Comparison of ENCODE assay signal across 27 cellular contexts in genomic region chr1:73333847-73334503, GRCh38.
DNase-seq lines count a peak whose midpoint lies in the region; ATAC-seq, FAIRE-seq and TF ChIP-seq lines count a peak whose summit lies in the region.
"Had no signal": no experiment of that assay in that cellular context is flagged by ENCODE, and none has a peak within 500 bp of the region (broad histone marks: within the 10 kb centered on the region; RNA-seq: fewer than 3 reads in every experiment).

No MANE protein-coding gene starts in this region.

- ATAC-seq in HepG2 (no peak), right lobe of liver (peak; percentile 66 to 98 (median 88)), GM19328 (IDR thresholded peaks at IDR 0.05; ENCODE audit: unreplicated experiment) (no peak)
- no peak for ATAC-seq in stimulated activated naive B cell treated with anti-CD40 and anti-IgM and Interleukin-4, amounts not matched to agents 10 μg/mL and 1 μg/mL and 100 μg/mL, for 72 hours (replicated peaks)
- ATAC-seq in activated CD4-positive, alpha-beta T cell treated with anti-CD3 and anti-CD28 coated beads for 36 hours = no peak
- ATAC-seq: A549; CD8-positive, alpha-beta T cell; GM12878 had no signal

- no peak for TF ChIP-seq POLR2A in HepG2 (IDR thresholded peaks at IDR 0.05; ENCODE audit: insufficient read depth in 1 of 2, low read depth in 2 of 2, low read length in 2 of 2)
- TF ChIP-seq POLR2A in right lobe of liver (IDR thresholded peaks at IDR 0.05) = no peak

- intact Hi-C loops in HepG2 (cut with micrococcal nuclease; ENCODE audit: unreplicated experiment) = no loop called here
- intact Hi-C loops in right lobe of liver (cut with DNase I) = no loop called here
- intact Hi-C loops in activated CD4-positive, alpha-beta T cell treated with anti-CD3 and anti-CD28 coated beads for 36 hours (cut with DNase I, micrococcal nuclease) = no loop called here

- in situ Hi-C loops in HepG2 (cut with HindIII; ENCODE audit: extremely low pct_ligation_motif_present, low pct_unique_long_range_greater_than_20kb) = no loop called here

- H3K9ac ChIP-seq in liver (ENCODE audit: low read depth in 1 of 2, low read length in 2 of 2) = no peak overlapping the region
- no peak overlapping the region for H3K9ac ChIP-seq in HepG2 (ENCODE audit: insufficient read depth, low read depth, low read length)
- H3K9ac ChIP-seq: BLaER1 treated with 17β-estradiol and CSF1 and Interleukin-3, amounts not matched to agents 10 nM and 100 nM had no signal

- no TSS peak for BruUV-seq in HepG2 (replicated peaks; lab: Mats Ljungman, UMichigan)

- no peaks in the 10 kb centered on the region for H3K27me3 Mint-ChIP-seq in stimulated activated naive B cell treated with anti-CD40 and anti-IgM and Interleukin-4, amounts not matched to agents 10 μg/mL and 1 μg/mL and 100 μg/mL, for 72 hours
- H3K27me3 Mint-ChIP-seq in activated CD4-positive, alpha-beta T cell treated with anti-CD3 and anti-CD28 coated beads for 36 hours = no peaks in the 10 kb centered on the region
- H3K27me3 Mint-ChIP-seq: B cell; CD4-positive, alpha-beta T cell had no signal

- H3K4me1 Mint-ChIP-seq in stimulated activated naive B cell treated with anti-CD40 and anti-IgM and Interleukin-4, amounts not matched to agents 10 μg/mL and 1 μg/mL and 100 μg/mL, for 72 hours = no peaks in the 10 kb centered on the region
- H3K4me1 Mint-ChIP-seq in activated CD4-positive, alpha-beta T cell treated with anti-CD3 and anti-CD28 coated beads for 36 hours = no peaks in the 10 kb centered on the region
- H3K4me1 Mint-ChIP-seq: B cell had no signal

- H3K79me2 ChIP-seq in HepG2 (ENCODE audit: insufficient read depth, low read length) = no peaks in the 10 kb centered on the region

- H3K4me3 ChIP-seq in liver (ENCODE audit: low read depth in 1 of 3, low read length in 3 of 3) = no peak overlapping the region
- no peak overlapping the region for H3K4me3 ChIP-seq in HepG2 (replicated peaks in 1 of 3; ENCODE audit: insufficient read depth in 1 of 3, low read depth in 2 of 3, low read length in 3 of 3)
- H3K4me3 ChIP-seq in right lobe of liver = no peak overlapping the region
- H3K4me3 ChIP-seq: A549; BLaER1 treated with 17β-estradiol and CSF1 and Interleukin-3, amounts not matched to agents 10 nM and 100 nM; GM12878 had no signal

- peaks cover 0 to 3% (median 1%) of the 10 kb centered on the region in 4 donors for H3K9me3 ChIP-seq in liver (ENCODE audit: control insufficient read depth in 4 of 4, low read length in 3 of 4)
- peaks cover 61% of the 10 kb centered on the region for H3K9me3 ChIP-seq in HepG2 (ENCODE audit: low read length)
- no peaks in the 10 kb centered on the region for H3K9me3 ChIP-seq in right lobe of liver
- H3K9me3 ChIP-seq: A549 had no signal

- no peak for DNase-seq in HepG2 (ENCODE audit: low spot score)
- DNase-seq in left kidney (ENCODE audit: low read depth, low spot score) = peak; percentile 6
- no peak for DNase-seq in right lobe of liver
- no peak for DNase-seq in stimulated activated naive B cell treated with anti-CD40 and anti-IgM and Interleukin-4, amounts not matched to agents 10 μg/mL and 1 μg/mL and 100 μg/mL, for 72 hours
- DNase-seq in activated CD4-positive, alpha-beta T cell treated with anti-CD3 and anti-CD28 coated beads for 36 hours = no peak
- no peak for DNase-seq in COLO829 (ENCODE audit: low spot score)
- DNase-seq: AML-193; CD4-positive, alpha-beta T cell; CD8-positive, alpha-beta T cell; COR-L47; DMS 273 treated with DMSO at 0.1 percent for 48 hours; DMS153; DMS53; DMS79; DND-41; EL; GDM1 had no signal

- CTCF ChIA-PET in HepG2 (lab: Yijun Ruan, JAX; ENCODE audit: low intra/inter-chr PET ratio, low total read pairs) = no interaction called here
- CTCF ChIA-PET in activated CD4-positive, alpha-beta T cell treated with anti-CD3 and anti-CD28 coated beads for 36 hours (lab: Charles Lee) = no interaction called here

- TF ChIP-seq RAD21 in liver (IDR thresholded peaks at IDR 0.05) = peak in 1 of 2 donors; percentile 29
- no peak for TF ChIP-seq RAD21 in HepG2 (CRISPR knock-in tag; IDR thresholded peaks at IDR 0.05)

- TF ChIP-seq CTCF in liver (IDR thresholded peaks at IDR 0.05; ENCODE audit: low read depth, low read length, missing input control) (no peak), HepG2 (CRISPR knock-in tag; IDR thresholded peaks at IDR 0.05) (no peak), right lobe of liver (IDR thresholded peaks at IDR 0.05) (no peak)

- H3K36me3 Mint-ChIP-seq in stimulated activated naive B cell treated with anti-CD40 and anti-IgM and Interleukin-4, amounts not matched to agents 10 μg/mL and 1 μg/mL and 100 μg/mL, for 72 hours = peaks cover 0 to 2% of the 10 kb centered on the region in 2 donors
- H3K36me3 Mint-ChIP-seq in activated CD4-positive, alpha-beta T cell treated with anti-CD3 and anti-CD28 coated beads for 36 hours (ENCODE audit: low read depth) = no peaks in the 10 kb centered on the region
- H3K36me3 Mint-ChIP-seq: CD8-positive, alpha-beta T cell had no signal

- H3K27ac Mint-ChIP-seq in stimulated activated naive B cell treated with anti-CD40 and anti-IgM and Interleukin-4, amounts not matched to agents 10 μg/mL and 1 μg/mL and 100 μg/mL, for 72 hours = peak overlapping the region; percentile 14
- no peak overlapping the region for H3K27ac Mint-ChIP-seq in activated CD4-positive, alpha-beta T cell treated with anti-CD3 and anti-CD28 coated beads for 36 hours
- H3K27ac Mint-ChIP-seq: B cell; CD4-positive, alpha-beta T cell; CD8-positive, alpha-beta T cell had no signal

- no peaks in the 10 kb centered on the region for H3K27me3 ChIP-seq in liver (ENCODE audit: control insufficient read depth in 4 of 4, insufficient read depth in 4 of 4, low read length in 3 of 4)
- no peaks in the 10 kb centered on the region for H3K27me3 ChIP-seq in HepG2 (ENCODE audit: control insufficient read depth in 1 of 2, insufficient read depth in 2 of 2, low read length in 2 of 2)
- H3K27me3 ChIP-seq in right lobe of liver = no peaks in the 10 kb centered on the region
- H3K27me3 ChIP-seq: BLaER1 treated with 17β-estradiol and CSF1 and Interleukin-3, amounts not matched to agents 10 nM and 100 nM had no signal

- H3K4me3 Mint-ChIP-seq in stimulated activated naive B cell treated with anti-CD40 and anti-IgM and Interleukin-4, amounts not matched to agents 10 μg/mL and 1 μg/mL and 100 μg/mL, for 72 hours = no peak overlapping the region
- H3K4me3 Mint-ChIP-seq in activated CD4-positive, alpha-beta T cell treated with anti-CD3 and anti-CD28 coated beads for 36 hours = no peak overlapping the region
- H3K4me3 Mint-ChIP-seq: B cell; CD4-positive, alpha-beta T cell; CD8-positive, alpha-beta T cell had no signal

- TF ChIP-seq EP300 in HepG2 (IDR thresholded peaks at IDR 0.05; ENCODE audit: low read depth in 2 of 2, low read length in 2 of 2) (no peak), HepG2 (CRISPR knock-in tag; IDR thresholded peaks at IDR 0.05; ENCODE audit: borderline replicate concordance) (no peak)

- H3K4me1 ChIP-seq in liver (ENCODE audit: control insufficient read depth in 4 of 4, insufficient read depth in 4 of 4, low read length in 3 of 4) (peaks cover 0 to 2% (median 0%) of the 10 kb centered on the region in 4 donors), HepG2 (ENCODE audit: insufficient read depth, low read length) (no peaks in the 10 kb centered on the region), right lobe of liver (peaks cover 0 to 9% (median 0%) of the 10 kb centered on the region in 4 donors)
- H3K4me1 ChIP-seq: A549; BLaER1 treated with 17β-estradiol and CSF1 and Interleukin-3, amounts not matched to agents 10 nM and 100 nM had no signal

- H3K9me3 Mint-ChIP-seq in stimulated activated naive B cell treated with anti-CD40 and anti-IgM and Interleukin-4, amounts not matched to agents 10 μg/mL and 1 μg/mL and 100 μg/mL, for 72 hours = peaks cover 12 to 13% of the 10 kb centered on the region in 2 donors
- H3K9me3 Mint-ChIP-seq in activated CD4-positive, alpha-beta T cell treated with anti-CD3 and anti-CD28 coated beads for 36 hours (ENCODE audit: low read depth) = peaks cover 15% of the 10 kb centered on the region

- FAIRE-seq in HepG2 (lab: Jason Lieb, UNC) = no peak
- FAIRE-seq: A549, GM12878, GM12892, GM18507 had no signal

- POLR2A ChIA-PET in HepG2 (lab: Yijun Ruan, JAX) = no interaction called here
- POLR2A ChIA-PET in activated CD4-positive, alpha-beta T cell treated with anti-CD3 and anti-CD28 coated beads for 36 hours (lab: Charles Lee) = no interaction called here

- H3K36me3 ChIP-seq in liver (ENCODE audit: control insufficient read depth in 4 of 4, insufficient read depth in 3 of 4, low read depth in 1 of 4, low read length in 3 of 4) = no peaks in the 10 kb centered on the region
- no peaks in the 10 kb centered on the region for H3K36me3 ChIP-seq in HepG2 (replicated peaks in 1 of 2; ENCODE audit: control insufficient read depth in 1 of 2, insufficient read depth in 2 of 2, low read length in 2 of 2)
- no peaks in the 10 kb centered on the region for H3K36me3 ChIP-seq in right lobe of liver
- H3K36me3 ChIP-seq: BLaER1 treated with 17β-estradiol and CSF1 and Interleukin-3, amounts not matched to agents 10 nM and 100 nM had no signal

- H3K27ac ChIP-seq in liver (ENCODE audit: low read depth in 1 of 2, low read length in 2 of 2) (no peak overlapping the region), HepG2 (ENCODE audit: extremely low read length, insufficient read depth, low read length) (no peak overlapping the region), right lobe of liver (peak overlapping the region in 1 of 3 donors; percentile 45)
- H3K27ac ChIP-seq: 22Rv1; A549; BLaER1 treated with 17β-estradiol and CSF1 and Interleukin-3, amounts not matched to agents 10 nM and 100 nM; C4-2B had no signal

- no peaks in the 10 kb centered on the region for H4K20me1 ChIP-seq in HepG2 (ENCODE audit: insufficient read depth, low read length)
- H4K20me1 ChIP-seq: BLaER1 treated with 17β-estradiol and CSF1 and Interleukin-3, amounts not matched to agents 10 nM and 100 nM had no signal

- 32% methylated on average over 1 of the region's 1 CpG for WGBS in liver
- WGBS in HepG2 (ENCODE audit: low lambda C conversion rate) = 0% methylated on average over 1 of the region's 1 CpG
- 8% methylated on average over 1 of the region's 1 CpG for WGBS in right lobe of liver (ENCODE audit: insufficient coverage, low coverage, low lambda C conversion rate, missing lambda C conversion rate)

- no peak overlapping the region for H2AFZ ChIP-seq in HepG2 (ENCODE audit: low read length)

- no peak overlapping the region for H3K4me2 ChIP-seq in HepG2 (ENCODE audit: low read depth, low read length)
- H3K4me2 ChIP-seq: A549; BLaER1 treated with 17β-estradiol and CSF1 and Interleukin-3, amounts not matched to agents 10 nM and 100 nM had no signal

TF ChIP-seq in liver, 16 proteins besides CTCF, POLR2A, EP300 and RAD21 (continues in another document):
- TF ChIP-seq NR2F2 (IDR thresholded peaks at IDR 0.05) = no peak

Comparison
In these comparisons a context has a peak if more than half of its experiments do, and no peak if none do; other contexts are left out.
1. ATAC-seq: peak in right lobe of liver (4 of 4); none in HepG2 (single experiment), stimulated activated naive B cell treated with anti-CD40 and anti-IgM and Interleukin-4, amounts not matched to agents 10 μg/mL and 1 μg/mL and 100 μg/mL, for 72 hours (0 of 2), GM19328 (single experiment) and activated CD4-positive, alpha-beta T cell treated with anti-CD3 and anti-CD28 coated beads for 36 hours (single experiment).